ENCODE assay signal across 23 cellular contexts in genomic region chr5:71751422-71751821, GRCh38. TPM values are rescaled to one million over a fixed set of nuclear protein-coding genes. Genes with fewer than 3 reads are reported as not detected.
A peak's percentile ranks its signal among the peaks of the same experiment; 100 is the strongest.
DNase-seq lines count a peak whose midpoint lies in the region; FAIRE-seq and TF ChIP-seq lines count a peak whose summit lies in the region.
"Had no signal": no experiment of that assay in that cellular context is flagged by ENCODE, and none has a peak within 500 bp of the region (broad histone marks: within the 10 kb centered on the region; RNA-seq: fewer than 3 reads in every experiment).

No MANE protein-coding gene starts in this region.

- intact Hi-C loops in CD14-positive monocyte (cut with micrococcal nuclease) = no loop called here

- H3K36me3 ChIP-seq in GM06990 (ENCODE audit: control insufficient read depth, insufficient read depth, low read length) = no peaks in the 10 kb centered on the region
- no peaks in the 10 kb centered on the region for H3K36me3 ChIP-seq in hepatocyte (replicated peaks; ENCODE audit: insufficient read depth, low read depth)

- FAIRE-seq in HTR-8/SVneo (lab: Jason Lieb, UNC) = no peak
- FAIRE-seq: A204.1 had no signal

- 0 out of 2 replicates have a peak, but pooled peaks have one; percentile 6 for TF ChIP-seq CTCF in 22Rv1 (IDR thresholded peaks at IDR 0.05)
- TF ChIP-seq CTCF in GM06990 (IDR thresholded peaks at IDR 0.05; ENCODE audit: insufficient read depth, low read length, poor library complexity, severe bottlenecking) = peak; percentile 26
- no peak for TF ChIP-seq CTCF in VCaP (conservative IDR thresholded peaks at IDR 0.05)
- peak; percentile 4 for TF ChIP-seq CTCF in hepatocyte (IDR thresholded peaks at IDR 0.05; ENCODE audit: poor library complexity)
- no peak for TF ChIP-seq CTCF in CD14-positive monocyte (IDR thresholded peaks at IDR 0.05)

- no peaks in the 10 kb centered on the region for H3K79me2 ChIP-seq in hepatocyte

- no peak for DNase-seq in GM06990 (ENCODE audit: extremely low read depth, insufficient read length)
- DNase-seq in hepatocyte (ENCODE audit: low spot score) = no peak
- DNase-seq in HTR-8/SVneo (ENCODE audit: insufficient read length, low spot score) = no peak
- DNase-seq in COLO668 (lab: John Stamatoyannopoulos, UW; ENCODE audit: unreplicated experiment) = no peak
- no peak for DNase-seq in NCI-H1694 (lab: John Stamatoyannopoulos, UW)
- DNase-seq in CD14-positive monocyte (ENCODE audit: low spot score) = no peak
- DNase-seq: Caco-2; CD4-positive, alpha-beta T cell; DMS153; GF-D8; H7; HFFc6; NCI-H1092; NCI-H1436 treated with DMSO at 0.1 percent for 48 hours; NCI-H2029; NCI-H226; RPMI8226; SHP77; SW 1271; T-helper 2 cell had no signal

- H3K27ac Mint-ChIP-seq in CD14-positive monocyte = no peak overlapping the region
- H3K27ac Mint-ChIP-seq: CD4-positive, alpha-beta T cell; HFFc6 had no signal

- WGBS in hepatocyte (ENCODE audit: low lambda C conversion rate, missing lambda C conversion rate) = 70% methylated on average over 4 of the region's 4 CpGs

- H3K9me3 Mint-ChIP-seq in CD14-positive monocyte = peaks cover 0 to 3% (median 0%) of the 10 kb centered on the region in 7 donors
- H3K9me3 Mint-ChIP-seq: CD4-positive, alpha-beta T cell; HFFc6 had no signal

- no peaks in the 10 kb centered on the region for H4K20me1 ChIP-seq in hepatocyte (ENCODE audit: insufficient read depth, poor library complexity, severe bottlenecking)

- H3K27ac ChIP-seq in 22Rv1 (peak overlapping the region; percentile 99), VCaP (peak overlapping the region; percentile 92), hepatocyte (no peak overlapping the region)

- H3K9me2 ChIP-seq in hepatocyte (replicated peaks; ENCODE audit: insufficient read depth) = no peaks in the 10 kb centered on the region

- H2AFZ ChIP-seq in hepatocyte = no peak overlapping the region

- H3K36me3 Mint-ChIP-seq in CD14-positive monocyte = no peaks in the 10 kb centered on the region

- H3K4me1 ChIP-seq in hepatocyte (ENCODE audit: insufficient read depth) = no peaks in the 10 kb centered on the region
- H3K4me1 ChIP-seq: Caco-2 had no signal

- H3K4me3 ChIP-seq in GM06990 (replicated peaks; ENCODE audit: low read depth, low read length) (no peak overlapping the region), hepatocyte (no peak overlapping the region)

- no peaks in the 10 kb centered on the region for H3K9me3 ChIP-seq in hepatocyte (ENCODE audit: low read depth)
- H3K9me3 ChIP-seq: Caco-2 had no signal

- H3K4me1 Mint-ChIP-seq in CD14-positive monocyte = no peaks in the 10 kb centered on the region

- H3K4me2 ChIP-seq in hepatocyte = no peak overlapping the region

- H3K27me3 ChIP-seq in GM06990 (replicated peaks; ENCODE audit: control insufficient read depth, insufficient read depth, low read length) (no peaks in the 10 kb centered on the region), hepatocyte (no peaks in the 10 kb centered on the region)

- peaks cover 0 to 2% (median 1%) of the 10 kb centered on the region in 3 donors for H3K27me3 Mint-ChIP-seq in CD14-positive monocyte (ENCODE audit: low read depth in 3 of 3)
- H3K27me3 Mint-ChIP-seq: CD4-positive, alpha-beta T cell had no signal

- H3K4me3 Mint-ChIP-seq in CD14-positive monocyte = no peak overlapping the region
- H3K4me3 Mint-ChIP-seq: CD4-positive, alpha-beta T cell; HFFc6 had no signal

RNA-seq across cellular contexts. Expression of gene CARTPT, which starts 32.3 kb away (rescaled TPM):
- total RNA-seq in hepatocyte = 0.60 and 3.3 TPM in 2 replicates
- polyA plus RNA-seq in hepatocyte (0.57 TPM in 1 of 2 replicates, not detected in the other), CD14-positive monocyte (not detected)
- total RNA-seq: Caco-2; CD4-positive, alpha-beta T cell; H7; HFFc6 had no signal

Comparison
In these comparisons a context has a peak if more than half of its experiments do, and no peak if none do; other contexts are left out.
1. CTCF ChIP-seq: peak in 22Rv1 (single experiment), GM06990 (single experiment) and hepatocyte (single experiment); none in VCaP (single experiment) and CD14-positive monocyte (single experiment).